ENCODE assay signal across 19 cellular contexts in genomic region chr1:227765261-227766014, GRCh38. TPM values are rescaled to one million over a fixed set of nuclear protein-coding genes. Genes with fewer than 3 reads are reported as not detected.
DNase-seq lines count a peak whose midpoint lies in the region; ATAC-seq, FAIRE-seq and TF ChIP-seq lines count a peak whose summit lies in the region.
"Had no signal": no experiment of that assay in that cellular context is flagged by ENCODE, and none has a peak within 500 bp of the region (broad histone marks: within the 10 kb centered on the region; RNA-seq: fewer than 3 reads in every experiment).

No MANE protein-coding gene starts in this region.

- peak overlapping the region; percentile 11 for H3K27ac Mint-ChIP-seq in activated CD4-positive, alpha-beta T cell treated with anti-CD3 and anti-CD28 coated beads, Interleukin-2, amount 10 ng/mL, durations not matched to agents 24 days and 14 days
- no peak overlapping the region for H3K27ac Mint-ChIP-seq in GM23338
- H3K27ac Mint-ChIP-seq: endodermal cell had no signal

- peaks cover 10% of the 10 kb centered on the region for H3K9me1 ChIP-seq in K562 (ENCODE audit: control insufficient read depth, insufficient read depth, low read length)

- peak overlapping the region; percentile 22 for H3K14ac ChIP-seq in trophoblast cell (ENCODE audit: low read length)

- no peaks in the 10 kb centered on the region for H3F3A ChIP-seq in GM23338 (replicated peaks; ENCODE audit: low read depth)

- WGBS in K562 (ENCODE audit: insufficient coverage, low coverage, missing lambda C conversion rate), result 91% methylated on average over 7 of the region's 8 CpGs
- no CpG with 5 or more reads among the region's 8 CpGs for WGBS in trophoblast cell (ENCODE audit: extremely low coverage, insufficient coverage, insufficient read length)

- no peak for DNase-seq in activated CD4-positive, alpha-beta T cell treated with anti-CD3 and anti-CD28 coated beads, Interleukin-2, amount 10 ng/mL, durations not matched to agents 24 days and 14 days
- DNase-seq in activated CD4-positive, alpha-beta T cell treated with anti-CD3 and anti-CD28 coated beads, Interleukin-2, amount 50 U/mL, for 1 hour, result no peak
- DNase-seq in MV-4-11 (lab: John Stamatoyannopoulos, UW) (peak; percentile 15), K562 (ENCODE audit: extremely low read depth in 1 of 4, low spot score in 3 of 4) (no peak), trophoblast cell (no peak), AG08395 (ENCODE audit: low spot score) (no peak), GM23338 (ENCODE audit: low spot score) (no peak)
- DNase-seq: endodermal cell, NCI-H524 treated with DMSO at 0.1 percent for 48 hours had no signal

- no peak overlapping the region for H2BK12ac ChIP-seq in trophoblast cell (ENCODE audit: low read length)

- H3K27ac ChIP-seq in K562 (ENCODE audit: extremely low read depth, low read depth, low read length), result no peak overlapping the region
- no peak overlapping the region for H3K27ac ChIP-seq in trophoblast cell (ENCODE audit: low read depth, low read length)
- no peak overlapping the region for H3K27ac ChIP-seq in GM23338 (ENCODE audit: low read depth)
- H3K27ac ChIP-seq: C4-2B, neutrophil, vagina had no signal

- no peak overlapping the region for H3K23ac ChIP-seq in trophoblast cell (ENCODE audit: low read length)

- no peak for TF ChIP-seq RAD21 in K562 (CRISPR knock-in tag; conservative IDR thresholded peaks at IDR 0.05 in 1 of 2, IDR thresholded peaks at IDR 0.05 in 1 of 2)

- H3K4me3 ChIP-seq in K562, result no peak overlapping the region
- no peak overlapping the region for H3K4me3 ChIP-seq in trophoblast cell (ENCODE audit: low read depth, low read length)
- no peak overlapping the region for H3K4me3 ChIP-seq in GM23338
- H3K4me3 ChIP-seq: A549, vagina had no signal

- TF ChIP-seq EP300 in K562 (IDR thresholded peaks at IDR 0.05; ENCODE audit: low read length), result no peak

- H3K4me2 ChIP-seq in K562 (ENCODE audit: insufficient read depth, low read length) (no peak overlapping the region), trophoblast cell (ENCODE audit: low read length) (no peak overlapping the region), GM23338 (no peak overlapping the region)
- H3K4me2 ChIP-seq: A549 had no signal

- no peaks in the 10 kb centered on the region for H3K9me3 Mint-ChIP-seq in activated CD4-positive, alpha-beta T cell treated with anti-CD3 and anti-CD28 coated beads, Interleukin-2, amount 10 ng/mL, durations not matched to agents 24 days and 14 days
- H3K9me3 Mint-ChIP-seq in GM23338, result no peaks in the 10 kb centered on the region
- H3K9me3 Mint-ChIP-seq: endodermal cell had no signal

- H3K9me3 ChIP-seq in K562 (replicated peaks; ENCODE audit: control insufficient read depth, insufficient read depth, low read depth, low read length), result no peaks in the 10 kb centered on the region
- H3K9me3 ChIP-seq in trophoblast cell (ENCODE audit: insufficient read depth, low read depth, low read length), result peaks cover 3% of the 10 kb centered on the region
- H3K9me3 ChIP-seq: A549, neutrophil, vagina had no signal

- no peak overlapping the region for H3K9ac ChIP-seq in K562 (ENCODE audit: insufficient read depth in 1 of 2, low read depth in 2 of 2, low read length in 2 of 2)
- no peak overlapping the region for H3K9ac ChIP-seq in trophoblast cell (ENCODE audit: low read length)

- in situ Hi-C loops in K562 (cut with MboI), result loop anchor here (10.0 kb wide), 1 partner anchor 169 kb away; no protein-coding TSS in a partner anchor

- no peak overlapping the region for H3K18ac ChIP-seq in trophoblast cell (ENCODE audit: low read length)

- no peak for TF ChIP-seq POLR2A in K562 (conservative IDR thresholded peaks at IDR 0.05)

- H3K36me3 Mint-ChIP-seq in activated CD4-positive, alpha-beta T cell treated with anti-CD3 and anti-CD28 coated beads, Interleukin-2, amount 10 ng/mL, durations not matched to agents 24 days and 14 days (ENCODE audit: low read depth), result peaks cover 47% of the 10 kb centered on the region
- H3K36me3 Mint-ChIP-seq in GM23338 (ENCODE audit: low read depth), result peaks cover 37% of the 10 kb centered on the region

- H2BK5ac ChIP-seq in trophoblast cell (ENCODE audit: low read depth, low read length, poor library complexity), result no peak overlapping the region

- intact Hi-C loops in activated CD4-positive, alpha-beta T cell treated with anti-CD3 and anti-CD28 coated beads, Interleukin-2, amount 10 ng/mL, durations not matched to agents 24 days and 14 days (cut with micrococcal nuclease), result loop anchor here (10.0 kb wide), 3 partner anchors 119 to 399 kb away; partner anchors contain the start of genes C1orf35, IBA57 and MRPL55
- intact Hi-C loops in K562 (cut with micrococcal nuclease), result no loop called here

- H4K8ac ChIP-seq in trophoblast cell (ENCODE audit: low read depth, low read length), result no peak overlapping the region

- H3K79me2 ChIP-seq in K562 (ENCODE audit: control insufficient read depth, insufficient read depth, low read length) (peaks cover 9% of the 10 kb centered on the region; the same call in 2 of the 3 replicates), trophoblast cell (ENCODE audit: control insufficient read depth, insufficient read depth, low read length, poor library complexity) (peaks cover 2% of the 10 kb centered on the region), GM23338 (replicated peaks; ENCODE audit: insufficient read depth) (0 out of 2 replicates have a peak, but pooled peaks cover 11% of the 10 kb centered on the region)

- H2AFZ ChIP-seq in K562 (ENCODE audit: low read depth, low read length) (no peak overlapping the region), trophoblast cell (ENCODE audit: insufficient read depth, low read length, poor library complexity) (no peak overlapping the region), GM23338 (no peak overlapping the region)

- H3K9me2 ChIP-seq in GM23338 (ENCODE audit: insufficient read depth), result no peaks in the 10 kb centered on the region

- H3K27me3 ChIP-seq in K562 (ENCODE audit: control insufficient read depth in 2 of 2, insufficient read depth in 2 of 2, low read length in 2 of 2), result no peaks in the 10 kb centered on the region
- H3K27me3 ChIP-seq in trophoblast cell (ENCODE audit: insufficient read depth, low read length), result no peaks in the 10 kb centered on the region
- H3K27me3 ChIP-seq in GM23338 (ENCODE audit: insufficient read depth), result no peaks in the 10 kb centered on the region
- H3K27me3 ChIP-seq: neutrophil, vagina had no signal

- CTCF ChIA-PET in K562 (lab: Yijun Ruan, JAX; ENCODE audit: low intra/inter-chr PET ratio), result no interaction called here

- H3K4me3 Mint-ChIP-seq in activated CD4-positive, alpha-beta T cell treated with anti-CD3 and anti-CD28 coated beads, Interleukin-2, amount 10 ng/mL, durations not matched to agents 24 days and 14 days, result peak overlapping the region; percentile 61
- no peak overlapping the region for H3K4me3 Mint-ChIP-seq in GM23338
- H3K4me3 Mint-ChIP-seq: endodermal cell had no signal

- H3K4me1 ChIP-seq in K562 (replicated peaks in 1 of 2; ENCODE audit: control insufficient read depth in 2 of 2, insufficient read depth in 2 of 2, low read length in 2 of 2) (peaks cover 5 to 20% of the 10 kb centered on the region in 2 experiments), trophoblast cell (ENCODE audit: control insufficient read depth in 1 of 2, insufficient read depth in 2 of 2, low read length in 2 of 2) (peaks cover 15 to 33% of the 10 kb centered on the region in 2 experiments), GM23338 (ENCODE audit: insufficient read depth) (no peaks in the 10 kb centered on the region)

- H4K20me1 ChIP-seq in K562 (replicated peaks; ENCODE audit: control insufficient read depth, insufficient read depth, low read length) (peaks cover 14% of the 10 kb centered on the region; the same call in 1 of the 2 replicates), GM23338 (replicated peaks; ENCODE audit: insufficient read depth) (peaks cover 4% of the 10 kb centered on the region)

- ATAC-seq in K562 (no peak), GM21529 (IDR thresholded peaks at IDR 0.05; ENCODE audit: unreplicated experiment) (no peak), GM23338 (no peak)
- ATAC-seq: A549 had no signal

- BruUV-seq in K562 (replicated peaks; lab: Mats Ljungman, UMichigan), result no TSS peak

- H4K91ac ChIP-seq in trophoblast cell (ENCODE audit: low read depth, low read length), result no peak overlapping the region

- peaks cover 68% of the 10 kb centered on the region for H3K4me1 Mint-ChIP-seq in activated CD4-positive, alpha-beta T cell treated with anti-CD3 and anti-CD28 coated beads, Interleukin-2, amount 10 ng/mL, durations not matched to agents 24 days and 14 days
- no peaks in the 10 kb centered on the region; the same call in 2 of the 3 replicates for H3K4me1 Mint-ChIP-seq in GM23338
- H3K4me1 Mint-ChIP-seq: endodermal cell had no signal

- TF ChIP-seq CTCF in K562 (IDR thresholded peaks at IDR 0.05 in 2 of 3, conservative IDR thresholded peaks at IDR 0.05 in 1 of 3; ENCODE audit: insufficient read depth in 2 of 3, low read depth in 1 of 3, low read length in 3 of 3) (no peak), GM23338 (conservative IDR thresholded peaks at IDR 0.05; ENCODE audit: low read depth in 2 of 2) (no peak)

- H3K36me3 ChIP-seq in K562 (ENCODE audit: control insufficient read depth, insufficient read depth, low read length) (peaks cover 72% of the 10 kb centered on the region; the same call in 2 of the 3 replicates), trophoblast cell (ENCODE audit: control insufficient read depth in 1 of 2, insufficient read depth in 2 of 2, low read length in 2 of 2) (peaks cover 36 to 56% of the 10 kb centered on the region in 2 experiments), GM23338 (ENCODE audit: insufficient read depth) (no peaks in the 10 kb centered on the region)

- H3K27me3 Mint-ChIP-seq in activated CD4-positive, alpha-beta T cell treated with anti-CD3 and anti-CD28 coated beads, Interleukin-2, amount 10 ng/mL, durations not matched to agents 24 days and 14 days, result no peaks in the 10 kb centered on the region
- H3K27me3 Mint-ChIP-seq in GM23338 (ENCODE audit: insufficient read depth, low read depth, poor library complexity), result peaks cover 4% of the 10 kb centered on the region

- no peak overlapping the region for H2BK120ac ChIP-seq in trophoblast cell (ENCODE audit: insufficient read depth, low read length, poor library complexity)

- peak overlapping the region; percentile 31 for H2AK5ac ChIP-seq in trophoblast cell (ENCODE audit: low read length)

- H3K79me1 ChIP-seq in trophoblast cell (ENCODE audit: low read length), result peaks cover 7% of the 10 kb centered on the region

- no peak for FAIRE-seq in K562 (lab: Jason Lieb, UNC)
- FAIRE-seq: A549, astrocyte had no signal

- no peak overlapping the region for H4K12ac ChIP-seq in trophoblast cell (ENCODE audit: low read depth, low read length)

- POLR2A ChIA-PET in K562 (lab: Yijun Ruan, JAX), result interaction anchor here (0.6 kb wide), 1 partner anchor 136 kb away, joined by 3 read pairs; no protein-coding TSS in a partner anchor

- H3K4ac ChIP-seq in trophoblast cell (ENCODE audit: low read depth, low read length), result no peak overlapping the region

RNA-seq across cellular contexts. Expression of gene SNAP47, which starts 30.2 kb away (rescaled TPM):
- 28.6 and 30.9 TPM in 2 replicates for total RNA-seq in activated CD4-positive, alpha-beta T cell treated with anti-CD3 and anti-CD28 coated beads, Interleukin-2, amount 10 ng/mL, durations not matched to agents 24 days and 14 days
- total RNA-seq in K562 (2011; cell fraction: chromatin; rRNA removed; ENCODE audit: low replicate concordance), result 76.1 and 128 TPM in 2 replicates
- 57.5 and 65.0 TPM in 2 replicates for total RNA-seq in K562 (2011; cell fraction: nucleolus; rRNA removed)
- total RNA-seq in K562 (2011; cell fraction: nucleoplasm; rRNA removed), result 47.6 and 53.5 TPM in 2 replicates
- total RNA-seq in K562 (2014; rRNA removed) (40.9 and 49.6 TPM in 2 replicates), K562 (2014; rRNA removed; fragmentation: Illumina TruSeq; extraction: Trizol) (30.7 and 32.7 TPM in 2 replicates), K562 (2015; rRNA removed; fragmentation: Illumina TruSeq; extraction: Trizol) (32.5 and 33.2 TPM in 2 replicates), K562 (2021) (37.3 and 41.3 TPM in 2 replicates)
- polyA plus RNA-seq in K562 (2011; rRNA removed) (32.1 and 36.8 TPM in 2 replicates), K562 (2014; fragmentation: Illumina TruSeq; extraction: Trizol) (32.6 and 36.8 TPM in 2 replicates), K562 (2014; fragmentation: Nextera tagmentation; extraction: Ambion mirVana) (1 to 10 TPM; 2.5 to 4.4 TPM), K562 (2014; rRNA removed) (24.9 and 33.0 TPM in 2 replicates), GM23338 (2016; fragmentation: Nextera tagmentation; extraction: Ambion mirVana) (17.8 and 19.5 TPM in 2 replicates)
- 38.5 and 42.9 TPM in 2 replicates for polyA plus RNA-seq in K562 (2011; cell fraction: cytosol; rRNA removed)
- polyA plus RNA-seq in K562 (2011; cell fraction: nucleus; rRNA removed), result 32.8 and 52.6 TPM in 2 replicates
- 28.7 and 32.4 TPM in 2 replicates for polyA plus RNA-seq in K562 (2012)
- polyA minus RNA-seq in K562 (2011; rRNA and poly(A)+ RNA removed), result 33.3 and 35.8 TPM in 2 replicates
- 21.2 TPM in 2 replicates for polyA minus RNA-seq in K562 (2011; cell fraction: cytosol; rRNA and poly(A)+ RNA removed)
- 38.6 and 53.3 TPM in 2 replicates for polyA minus RNA-seq in K562 (2011; cell fraction: nucleus; rRNA and poly(A)+ RNA removed)
- polyA plus RNA-seq in trophoblast cell (2013), result 21.0 and 21.1 TPM in 2 replicates
- 48.0 and 51.8 TPM in 2 replicates for total RNA-seq in GM23338 (2014; rRNA removed; shearing (Covaris generic))

RNA-seq across cellular contexts. Expression of gene JMJD4, which starts 30.3 kb away (rescaled TPM):
- 34.8 and 35.1 TPM in 2 replicates for total RNA-seq in activated CD4-positive, alpha-beta T cell treated with anti-CD3 and anti-CD28 coated beads, Interleukin-2, amount 10 ng/mL, durations not matched to agents 24 days and 14 days
- total RNA-seq in K562 (2011; cell fraction: chromatin; rRNA removed; ENCODE audit: low replicate concordance), result 49.8 and 198 TPM in 2 replicates
- total RNA-seq in K562 (2011; cell fraction: nucleolus; rRNA removed), result 191 and 200 TPM in 2 replicates
- total RNA-seq in K562 (2011; cell fraction: nucleoplasm; rRNA removed), result 67.6 and 91.5 TPM in 2 replicates
- total RNA-seq in K562 (2014; rRNA removed) (39.6 and 52.8 TPM in 2 replicates), K562 (2014; rRNA removed; fragmentation: Illumina TruSeq; extraction: Trizol) (19.5 and 20.3 TPM in 2 replicates), K562 (2015; rRNA removed; fragmentation: Illumina TruSeq; extraction: Trizol) (30.3 and 33.9 TPM in 2 replicates), K562 (2021) (41.7 and 42.6 TPM in 2 replicates)
- polyA plus RNA-seq in K562 (2011; rRNA removed) (23.4 and 29.2 TPM in 2 replicates), K562 (2014; fragmentation: Illumina TruSeq; extraction: Trizol) (22.0 and 26.6 TPM in 2 replicates), K562 (2014; fragmentation: Nextera tagmentation; extraction: Ambion mirVana) (1 to 10 TPM; 1.4 to 3.0 TPM), K562 (2014; rRNA removed) (31.7 and 34.7 TPM in 2 replicates), GM23338 (2016; fragmentation: Nextera tagmentation; extraction: Ambion mirVana) (11.5 and 11.6 TPM in 2 replicates)
- 30.5 and 75.3 TPM in 2 replicates for polyA plus RNA-seq in K562 (2011; cell fraction: cytosol; rRNA removed)
- polyA plus RNA-seq in K562 (2011; cell fraction: nucleus; rRNA removed), result 80.7 and 138 TPM in 2 replicates
- 22.6 and 23.5 TPM in 2 replicates for polyA plus RNA-seq in K562 (2012)
- 26.8 and 39.5 TPM in 2 replicates for polyA minus RNA-seq in K562 (2011; rRNA and poly(A)+ RNA removed)
- polyA minus RNA-seq in K562 (2011; cell fraction: cytosol; rRNA and poly(A)+ RNA removed), result 16.2 and 28.8 TPM in 2 replicates
- 148 and 159 TPM in 2 replicates for polyA minus RNA-seq in K562 (2011; cell fraction: nucleus; rRNA and poly(A)+ RNA removed)
- polyA plus RNA-seq in trophoblast cell (2013), result 8.1 and 8.8 TPM in 2 replicates
- 17.7 and 17.9 TPM in 2 replicates for total RNA-seq in GM23338 (2014; rRNA removed; shearing (Covaris generic))

RNA-seq across cellular contexts. Expression of gene PRSS38, which starts 50.0 kb away (rescaled TPM):
- not detected in 2 replicates for total RNA-seq in activated CD4-positive, alpha-beta T cell treated with anti-CD3 and anti-CD28 coated beads, Interleukin-2, amount 10 ng/mL, durations not matched to agents 24 days and 14 days
- 0.23 TPM in 1 of 2 replicates, not detected in the other for total RNA-seq in K562 (2011; cell fraction: chromatin; rRNA removed; ENCODE audit: low replicate concordance)
- 0.33 TPM in 1 of 2 replicates, not detected in the other for total RNA-seq in K562 (2011; cell fraction: nucleolus; rRNA removed)
- total RNA-seq in K562 (2011; cell fraction: nucleoplasm; rRNA removed), result 0.44 TPM in 1 of 2 replicates, not detected in the other
- total RNA-seq in K562 (2014; rRNA removed), result not detected in 2 replicates
- total RNA-seq in K562 (2014; rRNA removed; fragmentation: Illumina TruSeq; extraction: Trizol), result not detected in 2 replicates
- total RNA-seq in K562 (2015; rRNA removed; fragmentation: Illumina TruSeq; extraction: Trizol), result 0.14 TPM in 1 of 2 replicates, not detected in the other
- not detected in 2 replicates for total RNA-seq in K562 (2021)
- polyA plus RNA-seq in K562 (2011; rRNA removed), result 0.15 TPM in 1 of 2 replicates, not detected in the other
- polyA plus RNA-seq in K562 (2011; cell fraction: cytosol; rRNA removed), result 0.10 and 0.25 TPM in 2 replicates
- 0.13 and 0.17 TPM in 2 replicates for polyA plus RNA-seq in K562 (2011; cell fraction: nucleus; rRNA removed)
- polyA plus RNA-seq in K562 (2012), result 0.05 and 0.72 TPM in 2 replicates
- 0.09 TPM in 1 of 2 replicates, not detected in the other for polyA plus RNA-seq in K562 (2014; fragmentation: Illumina TruSeq; extraction: Trizol)
- polyA plus RNA-seq in K562 (2014; fragmentation: Nextera tagmentation; extraction: Ambion mirVana), result not detected
- polyA plus RNA-seq in K562 (2014; rRNA removed), result not detected in 2 replicates
- polyA minus RNA-seq in K562 (2011; rRNA and poly(A)+ RNA removed), result 0.21 TPM in 1 of 2 replicates, not detected in the other
- polyA minus RNA-seq in K562 (2011; cell fraction: cytosol; rRNA and poly(A)+ RNA removed), result not detected in 2 replicates
- not detected in 2 replicates for polyA minus RNA-seq in K562 (2011; cell fraction: nucleus; rRNA and poly(A)+ RNA removed)
- polyA plus RNA-seq in trophoblast cell (2013), result not detected in 2 replicates
- not detected in 2 replicates for total RNA-seq in GM23338 (2014; rRNA removed; shearing (Covaris generic))
- polyA plus RNA-seq in GM23338 (2016; fragmentation: Nextera tagmentation; extraction: Ambion mirVana), result not detected in 2 replicates
- total RNA-seq: astrocyte, chondrocyte, endodermal cell, left colon, SK-MEL-5, subcutaneous adipose tissue, vagina had no signal
- polyA plus RNA-seq: A549 had no signal
